In genomic region chr4:24772061-24772705, GRCh38 we compare ENCODE assay signal across 27 cellular contexts. TPM values are rescaled to one million over a fixed set of nuclear protein-coding genes. Genes with fewer than 3 reads are reported as not detected.
"Had no signal": no experiment of that assay in that cellular context is flagged by ENCODE, and none has a peak within 500 bp of the region (broad histone marks: within the 10 kb centered on the region; RNA-seq: fewer than 3 reads in every experiment).

No MANE protein-coding gene starts in this region.

- H3K4me1 Mint-ChIP-seq: memory B cell; naive B cell; neural crest cell; stimulated activated memory B cell treated with anti-CD40 and anti-IgM and Interleukin-4, amounts not matched to agents 10 μg/mL and 1 μg/mL and 100 μg/mL, for 72 hours had no signal

- FAIRE-seq: kidney had no signal

- H3K9me3 Mint-ChIP-seq: stimulated activated memory B cell treated with anti-CD40 and anti-IgM and Interleukin-4, amounts not matched to agents 10 μg/mL and 1 μg/mL and 100 μg/mL, for 72 hours; type B pancreatic cell had no signal

- H3K36me3 Mint-ChIP-seq: memory B cell; natural killer cell treated with Interleukin-12 subunit alpha and Interleukin-12 subunit beta and Interleukin-15 and Interleukin-18, amount 100 ng/mL, for 72 hours; stimulated activated memory B cell treated with anti-CD40 and anti-IgM and Interleukin-4, amounts not matched to agents 10 μg/mL and 1 μg/mL and 100 μg/mL, for 72 hours; type B pancreatic cell had no signal

- H3K4me3 Mint-ChIP-seq: memory B cell; naive B cell; natural killer cell treated with Interleukin-12 subunit alpha and Interleukin-12 subunit beta and Interleukin-15 and Interleukin-18, amount 100 ng/mL, for 72 hours; neural crest cell; stimulated activated memory B cell treated with anti-CD40 and anti-IgM and Interleukin-4, amounts not matched to agents 10 μg/mL and 1 μg/mL and 100 μg/mL, for 72 hours; type B pancreatic cell had no signal

- ATAC-seq: gastroesophageal sphincter; heart left ventricle; left lobe of liver; natural killer cell treated with Interleukin-12 subunit alpha and Interleukin-12 subunit beta and Interleukin-15 and Interleukin-18, amount 100 ng/mL, for 72 hours; right cardiac atrium; stimulated activated memory B cell treated with anti-CD40 and anti-IgM and Interleukin-4, amounts not matched to agents 10 μg/mL and 1 μg/mL and 100 μg/mL, for 72 hours; stimulated activated naive CD8-positive, alpha-beta T cell treated with anti-CD3 and anti-CD28 coated beads, Interleukin-15, Interleukin-2, amounts not matched to agents 100 U/mL and 50 U/mL, for 24 hours had no signal

- H3K27me3 ChIP-seq: gastroesophageal sphincter, heart left ventricle, hepatocyte, neutrophil, testis, tibial artery had no signal

- H3K9me3 ChIP-seq: gastroesophageal sphincter, heart left ventricle, neutrophil, prostate gland, spleen, testis, tibial artery had no signal

- H3K4me1 ChIP-seq: heart left ventricle, prostate gland, spleen, testis, tibial artery had no signal

- H3K27ac ChIP-seq: heart left ventricle, hepatocyte, neutrophil, prostate gland, spleen, testis, tibial artery had no signal

- H3K4me3 ChIP-seq: gastroesophageal sphincter, heart left ventricle, hepatocyte, lung, prostate gland, skin epidermis, spleen, testis, tibial artery had no signal

- H3K27ac Mint-ChIP-seq: memory B cell; naive B cell; natural killer cell treated with Interleukin-12 subunit alpha and Interleukin-12 subunit beta and Interleukin-15 and Interleukin-18, amount 100 ng/mL, for 72 hours; stimulated activated memory B cell treated with anti-CD40 and anti-IgM and Interleukin-4, amounts not matched to agents 10 μg/mL and 1 μg/mL and 100 μg/mL, for 72 hours; type B pancreatic cell had no signal

- H3K36me3 ChIP-seq: gastroesophageal sphincter, heart left ventricle, neutrophil, prostate gland, spleen, tibial artery had no signal

- H3K27me3 Mint-ChIP-seq: memory B cell; stimulated activated memory B cell treated with anti-CD40 and anti-IgM and Interleukin-4, amounts not matched to agents 10 μg/mL and 1 μg/mL and 100 μg/mL, for 72 hours; type B pancreatic cell had no signal

- DNase-seq: cortex of kidney; effector CD4-positive, alpha-beta T cell; foreskin fibroblast; heart left ventricle; kidney; naive B cell; right cardiac atrium; spleen; stimulated activated CD4-positive, alpha-beta T cell treated with anti-CD3 and anti-CD28 coated beads, Interleukin-4, amount 100 ng/mL, for 4 hours; stimulated activated naive CD8-positive, alpha-beta T cell treated with anti-CD3 and anti-CD28 coated beads, Interleukin-15, Interleukin-2, amounts not matched to agents 100 U/mL and 50 U/mL, for 24 hours; substantia nigra; testis; tibial artery had no signal

RNA-seq across cellular contexts. Expression of gene SOD3, which starts 23.2 kb away (rescaled TPM):
- total RNA-seq: dermis microvascular lymphatic vessel endothelial cell; mononuclear cell; natural killer cell treated with Interleukin-12 subunit alpha and Interleukin-12 subunit beta and Interleukin-15 and Interleukin-18, amount 100 ng/mL, for 72 hours had no signal
